In the genomic region with DNA sequence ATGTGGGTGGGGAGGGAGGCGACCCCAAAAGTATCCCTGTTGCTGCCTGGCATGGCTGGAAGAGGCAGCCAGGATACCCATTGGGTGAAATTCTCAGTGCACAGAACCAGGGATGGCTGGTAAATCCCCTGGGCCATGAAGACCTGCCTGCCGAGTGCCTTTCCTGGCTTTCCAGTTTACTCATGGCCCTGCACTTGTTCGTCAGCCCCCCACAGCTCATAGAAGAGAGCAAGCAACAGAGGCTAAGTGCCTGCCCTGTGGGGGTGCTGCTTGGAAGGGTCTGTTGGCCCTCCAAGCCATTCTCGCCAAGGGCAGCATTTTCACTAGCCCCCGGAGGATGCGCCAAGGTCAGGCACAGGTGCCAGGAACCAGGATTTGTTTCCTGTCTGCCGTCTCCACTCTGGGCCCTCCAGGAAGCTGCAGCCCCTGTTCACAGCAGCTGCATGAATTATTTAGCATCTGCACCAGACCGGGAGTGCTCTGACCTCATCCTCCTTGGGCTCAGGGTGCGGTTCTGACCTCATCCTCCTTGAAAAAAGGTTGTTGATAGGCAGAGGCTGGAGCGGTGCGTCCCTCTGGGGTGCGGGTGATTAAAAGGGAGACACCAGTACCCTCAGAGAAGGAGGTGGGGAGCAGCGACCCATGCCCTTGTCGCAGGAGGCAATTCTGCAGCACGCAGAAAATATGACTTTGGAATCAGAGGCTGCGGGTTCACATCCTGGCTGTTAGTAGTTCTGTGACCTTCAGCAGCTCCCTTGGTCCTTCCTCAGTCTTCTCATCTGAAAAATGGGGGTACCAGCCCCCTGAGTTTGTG, we compare ENCODE assay signal across 1 cellular context.
TF ChIP-seq lines count a peak whose summit lies in the region.

No MANE protein-coding gene starts in this region.

TF ChIP-seq in HepG2, 621 proteins besides CTCF, POLR2A, EP300 and RAD21:
- no peak for TF ChIP-seq KLF13 (CRISPR knock-in tag; IDR thresholded peaks at IDR 0.05)
- TF ChIP-seq ZNF746 (CRISPR knock-in tag; IDR thresholded peaks at IDR 0.05) = no peak
- TF ChIP-seq ZNF629 (CRISPR knock-in tag; conservative IDR thresholded peaks at IDR 0.05) = peak; percentile 89
- TF ChIP-seq ZMYM3 (CRISPR knock-in tag; IDR thresholded peaks at IDR 0.05) = peak; percentile 33; the same call in 1 of the 2 replicates
- TF ChIP-seq SRSF1 (optimal IDR thresholded peaks at IDR 0.05; ENCODE audit: low read depth, low read length) = peak; percentile 33
- 0 out of 2 replicates have a peak, but pooled peaks have one; percentile 6 for TF ChIP-seq ZNF274 (CRISPR knock-in tag; IDR thresholded peaks at IDR 0.05)
- TF ChIP-seq PHF21A (CRISPR knock-in tag; IDR thresholded peaks at IDR 0.05) = no peak
- TF ChIP-seq, protein P1, sequence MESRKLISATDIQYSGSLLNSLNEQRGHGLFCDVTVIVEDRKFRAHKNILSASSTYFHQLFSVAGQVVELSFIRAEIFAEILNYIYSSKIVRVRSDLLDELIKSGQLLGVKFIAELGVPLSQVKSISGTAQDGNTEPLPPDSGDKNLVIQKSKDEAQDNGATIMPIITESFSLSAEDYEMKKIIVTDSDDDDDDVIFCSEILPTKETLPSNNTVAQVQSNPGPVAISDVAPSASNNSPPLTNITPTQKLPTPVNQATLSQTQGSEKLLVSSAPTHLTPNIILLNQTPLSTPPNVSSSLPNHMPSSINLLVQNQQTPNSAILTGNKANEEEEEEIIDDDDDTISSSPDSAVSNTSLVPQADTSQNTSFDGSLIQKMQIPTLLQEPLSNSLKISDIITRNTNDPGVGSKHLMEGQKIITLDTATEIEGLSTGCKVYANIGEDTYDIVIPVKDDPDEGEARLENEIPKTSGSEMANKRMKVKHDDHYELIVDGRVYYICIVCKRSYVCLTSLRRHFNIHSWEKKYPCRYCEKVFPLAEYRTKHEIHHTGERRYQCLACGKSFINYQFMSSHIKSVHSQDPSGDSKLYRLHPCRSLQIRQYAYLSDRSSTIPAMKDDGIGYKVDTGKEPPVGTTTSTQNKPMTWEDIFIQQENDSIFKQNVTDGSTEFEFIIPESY (CRISPR knock-in tag; IDR thresholded peaks at IDR 0.05) = 0 out of 2 replicates have a peak, but pooled peaks have one; percentile 14
- TF ChIP-seq ZNF138 (CRISPR knock-in tag; IDR thresholded peaks at IDR 0.05; ENCODE audit: low read depth) = no peak
- TF ChIP-seq, protein P2, sequence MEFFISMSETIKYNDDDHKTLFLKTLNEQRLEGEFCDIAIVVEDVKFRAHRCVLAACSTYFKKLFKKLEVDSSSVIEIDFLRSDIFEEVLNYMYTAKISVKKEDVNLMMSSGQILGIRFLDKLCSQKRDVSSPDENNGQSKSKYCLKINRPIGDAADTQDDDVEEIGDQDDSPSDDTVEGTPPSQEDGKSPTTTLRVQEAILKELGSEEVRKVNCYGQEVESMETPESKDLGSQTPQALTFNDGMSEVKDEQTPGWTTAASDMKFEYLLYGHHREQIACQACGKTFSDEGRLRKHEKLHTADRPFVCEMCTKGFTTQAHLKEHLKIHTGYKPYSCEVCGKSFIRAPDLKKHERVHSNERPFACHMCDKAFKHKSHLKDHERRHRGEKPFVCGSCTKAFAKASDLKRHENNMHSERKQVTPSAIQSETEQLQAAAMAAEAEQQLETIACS (CRISPR knock-in tag; IDR thresholded peaks at IDR 0.05) = 0 out of 2 replicates have a peak, but pooled peaks have one; percentile 15
- 0 out of 2 replicates have a peak, but pooled peaks have one; percentile 7 for TF ChIP-seq ZNF350 (CRISPR knock-in tag; IDR thresholded peaks at IDR 0.05; ENCODE audit: borderline replicate concordance, low read depth)
- TF ChIP-seq FOXC1 (CRISPR knock-in tag; IDR thresholded peaks at IDR 0.05; ENCODE audit: borderline replicate concordance) = peak; percentile 41; the same call in 1 of the 2 replicates
